In the genomic region with DNA sequence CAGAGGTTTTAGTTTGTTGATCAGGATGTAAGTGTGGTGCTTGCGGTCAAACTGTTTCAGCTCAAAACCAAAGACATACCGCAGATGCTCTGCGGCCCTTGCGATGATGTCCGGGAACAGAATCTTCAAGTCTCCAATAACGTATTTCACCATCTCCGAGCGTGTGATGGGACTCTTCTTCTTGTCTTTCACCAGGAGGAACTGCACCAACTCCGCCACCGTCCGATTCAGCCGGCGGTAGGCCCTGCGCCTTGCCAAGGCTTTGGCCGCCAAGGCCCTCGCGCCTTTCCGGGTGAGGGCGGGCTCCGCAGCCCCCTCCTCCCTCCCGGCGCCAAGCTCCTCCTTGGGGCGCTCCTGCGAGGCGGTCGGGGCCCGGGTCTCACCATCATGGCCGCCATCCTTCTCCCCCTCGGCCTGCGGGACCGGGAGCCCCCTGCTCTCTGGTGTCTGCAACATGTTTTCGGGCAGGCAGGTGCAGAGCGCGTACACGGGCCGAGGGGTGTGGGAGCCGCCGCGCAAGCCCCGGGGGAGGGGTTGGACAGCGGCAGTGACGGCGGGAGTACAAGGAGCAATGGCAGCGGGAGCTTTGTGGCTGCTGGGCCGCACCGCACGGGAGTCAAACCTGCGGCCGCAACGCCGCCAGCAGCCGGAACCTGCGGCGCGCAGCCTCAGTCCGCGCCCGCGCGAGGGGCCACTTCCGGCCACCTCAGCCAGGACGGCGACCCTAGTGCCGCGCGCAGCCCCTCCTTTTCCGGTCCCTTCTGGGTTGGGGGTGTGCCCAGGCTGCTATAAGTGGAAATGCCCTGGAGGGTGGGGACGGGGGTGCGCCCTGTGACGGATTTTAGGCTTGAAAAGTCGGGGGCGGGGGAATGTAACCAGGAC, we compare ENCODE assay signal across 8 cellular contexts. TPM values are rescaled to one million over a fixed set of nuclear protein-coding genes. Genes with fewer than 3 reads are reported as not detected.
DNase-seq lines count a peak whose midpoint lies in the region; ATAC-seq and TF ChIP-seq lines count a peak whose summit lies in the region.

A gene with protein sequence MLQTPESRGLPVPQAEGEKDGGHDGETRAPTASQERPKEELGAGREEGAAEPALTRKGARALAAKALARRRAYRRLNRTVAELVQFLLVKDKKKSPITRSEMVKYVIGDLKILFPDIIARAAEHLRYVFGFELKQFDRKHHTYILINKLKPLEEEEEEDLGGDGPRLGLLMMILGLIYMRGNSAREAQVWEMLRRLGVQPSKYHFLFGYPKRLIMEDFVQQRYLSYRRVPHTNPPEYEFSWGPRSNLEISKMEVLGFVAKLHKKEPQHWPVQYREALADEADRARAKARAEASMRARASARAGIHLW (minus strand): TSS at position 699 of the 882 bp plus-strand sequence. CDS start 243 bp downstream, at position 456.

- intact Hi-C loops in Right ventricle myocardium inferior (cut with DNase I), result loop anchor here (2.0 kb wide), 1 partner anchor 129 kb away; no protein-coding TSS in a partner anchor
- intact Hi-C loops in thyroid gland (cut with DNase I), result no loop called here

- peaks cover 19% of the 10 kb centered on the region for H3K4me1 Mint-ChIP-seq in activated naive CD8-positive, alpha-beta T cell treated with anti-CD3 and anti-CD28 coated beads, Interleukin-2, amount 10 ng/mL, durations not matched to agents 7 days and 5 days
- H3K4me1 Mint-ChIP-seq in osteocyte (ENCODE audit: unreplicated experiment), result peaks cover 38% of the 10 kb centered on the region

- H3K9me3 ChIP-seq in thyroid gland, result no peaks in the 10 kb centered on the region

- H3K27me3 Mint-ChIP-seq in activated naive CD8-positive, alpha-beta T cell treated with anti-CD3 and anti-CD28 coated beads, Interleukin-2, amount 10 ng/mL, durations not matched to agents 7 days and 5 days, result peaks cover 26% of the 10 kb centered on the region
- no peaks in the 10 kb centered on the region for H3K27me3 Mint-ChIP-seq in osteocyte (ENCODE audit: unreplicated experiment)

- no peaks in the 10 kb centered on the region for H3K27me3 ChIP-seq in thyroid gland

- TF ChIP-seq CTCF in osteocyte (IDR thresholded peaks at IDR 0.05), result no peak
- peak in 1 of 6 experiments; percentile 6 for TF ChIP-seq CTCF in thyroid gland (IDR thresholded peaks at IDR 0.05)

- no peaks in the 10 kb centered on the region for H3K36me3 Mint-ChIP-seq in activated naive CD8-positive, alpha-beta T cell treated with anti-CD3 and anti-CD28 coated beads, Interleukin-2, amount 10 ng/mL, durations not matched to agents 7 days and 5 days
- H3K36me3 Mint-ChIP-seq in osteocyte (ENCODE audit: unreplicated experiment), result peaks cover 19% of the 10 kb centered on the region

- peak within 1 kb of the TSS; percentile 85 for H3K4me3 Mint-ChIP-seq in activated naive CD8-positive, alpha-beta T cell treated with anti-CD3 and anti-CD28 coated beads, Interleukin-2, amount 10 ng/mL, durations not matched to agents 7 days and 5 days
- H3K4me3 Mint-ChIP-seq in osteocyte (ENCODE audit: unreplicated experiment), result peak within 1 kb of the TSS; percentile 91

- peaks cover 18 to 24% of the 10 kb centered on the region in 2 donors for H3K4me1 ChIP-seq in thyroid gland

- POLR2A ChIA-PET in activated naive CD8-positive, alpha-beta T cell treated with anti-CD3 and anti-CD28 coated beads, Interleukin-2, amount 10 ng/mL, durations not matched to agents 7 days and 5 days (lab: Charles Lee), result no interaction called here

- H3K36me3 ChIP-seq in thyroid gland, result no peaks in the 10 kb centered on the region

- H3K27ac ChIP-seq in thyroid gland, result peak within 1 kb of the TSS; percentile 91 to 98 (median 95)

- peak; percentile 76 for TF ChIP-seq POLR2A in GM10847 (IDR thresholded peaks at IDR 0.05; ENCODE audit: extremely low read depth, insufficient read length)
- peak; percentile 37 to 87 for TF ChIP-seq POLR2A in thyroid gland (IDR thresholded peaks at IDR 0.05)

- peak; percentile 71 for DNase-seq in NCI-H128 (lab: John Stamatoyannopoulos, UW; ENCODE audit: unreplicated experiment)
- peak; percentile 75 for DNase-seq in SKM-1 treated with dmso at 0.1 percent for 144 hours (lab: John Stamatoyannopoulos, UW; ENCODE audit: unreplicated experiment)
- peak; percentile 82 for DNase-seq in activated naive CD8-positive, alpha-beta T cell treated with anti-CD3 and anti-CD28 coated beads, Interleukin-2, amount 10 ng/mL, durations not matched to agents 7 days and 5 days
- peak; percentile 88 for DNase-seq in Right ventricle myocardium inferior (ENCODE audit: missing footprints)
- peak; percentile 89 for DNase-seq in osteocyte (ENCODE audit: extremely low spot score, unreplicated experiment)
- DNase-seq in thyroid gland, result peak; percentile 88 to 89

- peak within 1 kb of the TSS; percentile 81 to 97 (median 92) for H3K4me3 ChIP-seq in thyroid gland (replicated peaks in 1 of 3)

- ATAC-seq in HG02678 (IDR thresholded peaks at IDR 0.05; ENCODE audit: unreplicated experiment) (peak; percentile 87), Right ventricle myocardium inferior (peak; percentile 94)
- ATAC-seq in activated naive CD8-positive, alpha-beta T cell treated with anti-CD3 and anti-CD28 coated beads, Interleukin-2, amount 10 ng/mL, durations not matched to agents 7 days and 5 days (ENCODE audit: low read depth), result peak; percentile 79

- H3K9me3 Mint-ChIP-seq in activated naive CD8-positive, alpha-beta T cell treated with anti-CD3 and anti-CD28 coated beads, Interleukin-2, amount 10 ng/mL, durations not matched to agents 7 days and 5 days, result peaks cover 10% of the 10 kb centered on the region
- peaks cover 3% of the 10 kb centered on the region for H3K9me3 Mint-ChIP-seq in osteocyte (ENCODE audit: unreplicated experiment)

- H3K27ac Mint-ChIP-seq in activated naive CD8-positive, alpha-beta T cell treated with anti-CD3 and anti-CD28 coated beads, Interleukin-2, amount 10 ng/mL, durations not matched to agents 7 days and 5 days, result peak within 1 kb of the TSS; percentile 81
- peak within 1 kb of the TSS; percentile 87 for H3K27ac Mint-ChIP-seq in osteocyte (ENCODE audit: unreplicated experiment)

- WGBS in thyroid gland, 2 donors, result 1% methylated on average over 38 to 41 of the region's 72 CpGs

RNA-seq across cellular contexts. Expression of the gene that starts here (rescaled TPM):
- 1 to 10 TPM; 4.9 to 6.0 TPM for total RNA-seq in activated naive CD8-positive, alpha-beta T cell treated with anti-CD3 and anti-CD28 coated beads, Interleukin-2, amount 10 ng/mL, durations not matched to agents 7 days and 5 days
- total RNA-seq in Right ventricle myocardium inferior, result 31.3 TPM
- total RNA-seq in osteocyte, result 47.5 and 48.6 TPM in 2 replicates
- 10 to 100 TPM; 48.8 to 70.8 (median 63.5) TPM for total RNA-seq in thyroid gland

Comparison
In these comparisons a context has a peak if more than half of its experiments do, and no peak if none do; other contexts are left out.
1. Peak in every context shown above with its lines: DNase-seq, ATAC-seq, H3K4me3 ChIP-seq and H3K27ac ChIP-seq.